ENCODE assay signal across 9 cellular contexts in the genomic region with DNA sequence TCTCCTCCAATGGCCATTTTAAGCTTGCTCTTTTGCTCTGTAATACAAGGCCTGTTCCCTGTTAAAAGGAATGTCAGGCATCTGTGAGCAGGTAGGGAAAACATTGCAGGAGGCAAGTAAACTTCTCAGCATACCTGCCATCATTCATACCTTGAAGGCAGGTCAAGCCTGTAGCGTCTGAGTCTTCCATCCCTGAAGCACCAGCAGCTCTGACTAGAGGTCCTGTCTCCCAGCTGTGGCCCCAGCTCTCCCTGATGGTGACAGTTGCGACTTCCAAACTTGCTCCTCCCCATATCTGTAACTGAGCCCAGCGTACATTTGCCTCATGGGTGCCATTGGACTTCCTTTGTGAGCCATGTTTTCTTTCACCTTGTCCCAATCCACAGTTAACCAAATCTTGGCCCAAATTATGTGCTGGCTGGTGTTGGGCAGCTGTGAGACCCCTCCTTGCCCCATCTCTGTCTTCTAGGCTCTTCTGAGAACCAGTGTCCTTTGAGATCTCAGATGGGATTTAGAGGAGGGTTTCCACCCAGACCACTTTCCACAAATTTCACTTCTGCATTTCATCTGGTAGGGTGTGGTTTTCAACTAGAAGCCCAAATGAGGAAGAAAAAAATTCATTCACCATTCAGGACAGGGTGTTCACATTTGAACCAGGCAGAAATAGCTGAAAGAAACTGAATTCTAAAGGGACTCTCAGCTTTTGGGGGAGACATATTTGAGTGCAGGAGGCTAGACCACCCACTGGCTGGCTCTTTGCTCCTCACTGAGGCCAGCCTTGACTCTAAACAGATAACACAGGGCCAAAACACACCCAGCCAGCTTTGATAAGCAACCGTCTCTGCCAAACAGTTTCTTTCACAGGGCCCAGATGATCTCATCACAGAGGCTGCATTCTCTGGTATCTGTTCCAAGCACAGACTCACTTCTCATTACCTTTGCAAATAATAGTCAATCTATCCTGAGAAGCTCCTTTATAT. TPM values are rescaled to one million over a fixed set of nuclear protein-coding genes. Genes with fewer than 3 reads are reported as not detected.
DNase-seq lines count a peak whose midpoint lies in the region; ATAC-seq and TF ChIP-seq lines count a peak whose summit lies in the region.
"Had no signal": no experiment of that assay in that cellular context is flagged by ENCODE, and none has a peak within 500 bp of the region (broad histone marks: within the 10 kb centered on the region; RNA-seq: fewer than 3 reads in every experiment).

No MANE protein-coding gene starts in this region.

- CTCF ChIA-PET in WTC11 (lab: Charles Lee): interaction anchor here (0.6 to 4.4 kb wide), 11 partner anchors 9 to 183 kb away, joined by 3 to 107 read pairs (median 10); a partner anchor contains a TSS

- H3K27me3 Mint-ChIP-seq in WTC11 (ENCODE audit: low read depth): no peaks in the 10 kb centered on the region
- no peaks in the 10 kb centered on the region for H3K27me3 Mint-ChIP-seq in naive B cell

- H3K27ac Mint-ChIP-seq in WTC11 (peak overlapping the region; percentile 55), naive B cell (peak overlapping the region; percentile 58 to 88 (median 75))

- DNase-seq in HUDEP-2 (lab: John Stamatoyannopoulos, UW; ENCODE audit: unreplicated experiment in 76 of 76) (peak in 75 of 76 experiments; percentile 12 to 92 (median 75)), WTC11 (ENCODE audit: low spot score) (no peak), naive B cell (peak; percentile 61), dedifferentiated amniotic fluid mesenchymal stem cell (ENCODE audit: extremely low spot score) (no peak), psoas muscle (no peak), H7 (no peak)
- no peak for DNase-seq in central memory CD4-positive, alpha-beta T cell

- intact Hi-C loops in psoas muscle (cut with DNase I): loop anchor here (1.0 to 5.0 kb wide), 2 partner anchors 51 to 52 kb away; no protein-coding TSS in a partner anchor

- no peaks in the 10 kb centered on the region for H3K9me3 ChIP-seq in psoas muscle

- H3K36me3 ChIP-seq in psoas muscle (ENCODE audit: insufficient read depth in 1 of 2, low read depth in 1 of 2) (no peaks in the 10 kb centered on the region), H7 (replicated peaks; ENCODE audit: control insufficient read depth, insufficient read depth, low read length) (peaks cover 4% of the 10 kb centered on the region)

- H3K27ac ChIP-seq in psoas muscle: no peak overlapping the region
- H3K27ac ChIP-seq: epithelial cell of prostate had no signal

- H3K4me3 ChIP-seq in psoas muscle (no peak overlapping the region), H7 (ENCODE audit: insufficient read depth, low read depth, low read length) (no peak overlapping the region)

- 78 to 87% (median 85%) methylated on average over 4 of the region's 4 CpGs for WGBS in psoas muscle, 3 donors

- ATAC-seq in GM18502 (IDR thresholded peaks at IDR 0.05; ENCODE audit: poor library complexity, unreplicated experiment) (peak; percentile 65), WTC11 (no peak), naive B cell (ENCODE audit: low read depth in 2 of 2) (peak; percentile 92 to 93), psoas muscle (no peak)

- no peak for TF ChIP-seq CTCF in WTC11 (IDR thresholded peaks at IDR 0.05)
- no peak for TF ChIP-seq CTCF in psoas muscle (IDR thresholded peaks at IDR 0.05)

- POLR2A ChIA-PET in WTC11 (lab: Charles Lee): interaction anchor here (0.6 to 3.0 kb wide), 5 partner anchors 8 to 514 kb away, joined by 3 to 31 read pairs (median 6); a partner anchor contains a TSS

- H3K36me3 Mint-ChIP-seq in WTC11 (peaks cover 23% of the 10 kb centered on the region), naive B cell (no peaks in the 10 kb centered on the region)

- H3K4me1 Mint-ChIP-seq in WTC11 (peaks cover 62% of the 10 kb centered on the region), naive B cell (peaks cover 26 to 36% (median 33%) of the 10 kb centered on the region in 3 donors)

- no peaks in the 10 kb centered on the region for H3K4me1 ChIP-seq in psoas muscle

- no peak overlapping the region for H3K4me3 Mint-ChIP-seq in WTC11
- H3K4me3 Mint-ChIP-seq in naive B cell: peak overlapping the region in 7 of 8 donors; percentile 48 to 88 (median 74)

- peaks cover 7% of the 10 kb centered on the region for H3K9me3 Mint-ChIP-seq in WTC11
- H3K9me3 Mint-ChIP-seq in naive B cell: peaks cover 0 to 4% (median 0%) of the 10 kb centered on the region in 7 donors

- H3K27me3 ChIP-seq in psoas muscle (ENCODE audit: insufficient read depth in 3 of 3, low read length in 2 of 3): no peaks in the 10 kb centered on the region
- no peaks in the 10 kb centered on the region for H3K27me3 ChIP-seq in H7 (ENCODE audit: control insufficient read depth, insufficient read depth, low read length)

TF ChIP-seq in WTC11, 78 proteins besides CTCF, POLR2A, EP300 and RAD21 (continues in another document):
- no peak for TF ChIP-seq SMAD4 (CRISPR knock-in tag; IDR thresholded peaks at IDR 0.05)
- no peak for TF ChIP-seq ZNF121 (CRISPR knock-in tag; IDR thresholded peaks at IDR 0.05)
- TF ChIP-seq, protein P1, sequence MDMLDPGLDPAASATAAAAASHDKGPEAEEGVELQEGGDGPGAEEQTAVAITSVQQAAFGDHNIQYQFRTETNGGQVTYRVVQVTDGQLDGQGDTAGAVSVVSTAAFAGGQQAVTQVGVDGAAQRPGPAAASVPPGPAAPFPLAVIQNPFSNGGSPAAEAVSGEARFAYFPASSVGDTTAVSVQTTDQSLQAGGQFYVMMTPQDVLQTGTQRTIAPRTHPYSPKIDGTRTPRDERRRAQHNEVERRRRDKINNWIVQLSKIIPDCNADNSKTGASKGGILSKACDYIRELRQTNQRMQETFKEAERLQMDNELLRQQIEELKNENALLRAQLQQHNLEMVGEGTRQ (CRISPR knock-in tag; IDR thresholded peaks at IDR 0.05): no peak
- no peak for TF ChIP-seq ZBTB21 (CRISPR knock-in tag; IDR thresholded peaks at IDR 0.05; ENCODE audit: borderline replicate concordance)
- TF ChIP-seq, protein P2, sequence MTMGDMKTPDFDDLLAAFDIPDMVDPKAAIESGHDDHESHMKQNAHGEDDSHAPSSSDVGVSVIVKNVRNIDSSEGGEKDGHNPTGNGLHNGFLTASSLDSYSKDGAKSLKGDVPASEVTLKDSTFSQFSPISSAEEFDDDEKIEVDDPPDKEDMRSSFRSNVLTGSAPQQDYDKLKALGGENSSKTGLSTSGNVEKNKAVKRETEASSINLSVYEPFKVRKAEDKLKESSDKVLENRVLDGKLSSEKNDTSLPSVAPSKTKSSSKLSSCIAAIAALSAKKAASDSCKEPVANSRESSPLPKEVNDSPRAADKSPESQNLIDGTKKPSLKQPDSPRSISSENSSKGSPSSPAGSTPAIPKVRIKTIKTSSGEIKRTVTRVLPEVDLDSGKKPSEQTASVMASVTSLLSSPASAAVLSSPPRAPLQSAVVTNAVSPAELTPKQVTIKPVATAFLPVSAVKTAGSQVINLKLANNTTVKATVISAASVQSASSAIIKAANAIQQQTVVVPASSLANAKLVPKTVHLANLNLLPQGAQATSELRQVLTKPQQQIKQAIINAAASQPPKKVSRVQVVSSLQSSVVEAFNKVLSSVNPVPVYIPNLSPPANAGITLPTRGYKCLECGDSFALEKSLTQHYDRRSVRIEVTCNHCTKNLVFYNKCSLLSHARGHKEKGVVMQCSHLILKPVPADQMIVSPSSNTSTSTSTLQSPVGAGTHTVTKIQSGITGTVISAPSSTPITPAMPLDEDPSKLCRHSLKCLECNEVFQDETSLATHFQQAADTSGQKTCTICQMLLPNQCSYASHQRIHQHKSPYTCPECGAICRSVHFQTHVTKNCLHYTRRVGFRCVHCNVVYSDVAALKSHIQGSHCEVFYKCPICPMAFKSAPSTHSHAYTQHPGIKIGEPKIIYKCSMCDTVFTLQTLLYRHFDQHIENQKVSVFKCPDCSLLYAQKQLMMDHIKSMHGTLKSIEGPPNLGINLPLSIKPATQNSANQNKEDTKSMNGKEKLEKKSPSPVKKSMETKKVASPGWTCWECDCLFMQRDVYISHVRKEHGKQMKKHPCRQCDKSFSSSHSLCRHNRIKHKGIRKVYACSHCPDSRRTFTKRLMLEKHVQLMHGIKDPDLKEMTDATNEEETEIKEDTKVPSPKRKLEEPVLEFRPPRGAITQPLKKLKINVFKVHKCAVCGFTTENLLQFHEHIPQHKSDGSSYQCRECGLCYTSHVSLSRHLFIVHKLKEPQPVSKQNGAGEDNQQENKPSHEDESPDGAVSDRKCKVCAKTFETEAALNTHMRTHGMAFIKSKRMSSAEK (CRISPR knock-in tag; IDR thresholded peaks at IDR 0.05; ENCODE audit: borderline replicate concordance): no peak
- TF ChIP-seq ZNF232 (CRISPR knock-in tag; IDR thresholded peaks at IDR 0.05): no peak
- TF ChIP-seq ELF4 (CRISPR knock-in tag; IDR thresholded peaks at IDR 0.05; ENCODE audit: low read depth): no peak
- TF ChIP-seq, protein P3, sequence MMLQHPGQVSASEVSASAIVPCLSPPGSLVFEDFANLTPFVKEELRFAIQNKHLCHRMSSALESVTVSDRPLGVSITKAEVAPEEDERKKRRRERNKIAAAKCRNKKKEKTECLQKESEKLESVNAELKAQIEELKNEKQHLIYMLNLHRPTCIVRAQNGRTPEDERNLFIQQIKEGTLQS (CRISPR knock-in tag; conservative IDR thresholded peaks at IDR 0.05): no peak
- no peak for TF ChIP-seq TEAD4 (CRISPR knock-in tag; IDR thresholded peaks at IDR 0.05)
- TF ChIP-seq, protein P4, sequence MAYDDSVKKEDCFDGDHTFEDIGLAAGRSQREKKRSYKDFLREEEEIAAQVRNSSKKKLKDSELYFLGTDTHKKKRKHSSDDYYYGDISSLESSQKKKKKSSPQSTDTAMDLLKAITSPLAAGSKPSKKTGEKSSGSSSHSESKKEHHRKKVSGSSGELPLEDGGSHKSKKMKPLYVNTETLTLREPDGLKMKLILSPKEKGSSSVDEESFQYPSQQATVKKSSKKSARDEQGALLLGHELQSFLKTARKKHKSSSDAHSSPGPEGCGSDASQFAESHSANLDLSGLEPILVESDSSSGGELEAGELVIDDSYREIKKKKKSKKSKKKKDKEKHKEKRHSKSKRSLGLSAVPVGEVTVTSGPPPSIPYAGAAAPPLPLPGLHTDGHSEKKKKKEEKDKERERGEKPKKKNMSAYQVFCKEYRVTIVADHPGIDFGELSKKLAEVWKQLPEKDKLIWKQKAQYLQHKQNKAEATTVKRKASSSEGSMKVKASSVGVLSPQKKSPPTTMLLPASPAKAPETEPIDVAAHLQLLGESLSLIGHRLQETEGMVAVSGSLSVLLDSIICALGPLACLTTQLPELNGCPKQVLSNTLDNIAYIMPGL (CRISPR knock-in tag; IDR thresholded peaks at IDR 0.05): no peak
- TF ChIP-seq SP1 (CRISPR knock-in tag; conservative IDR thresholded peaks at IDR 0.05): no peak
- no peak for TF ChIP-seq GABPB1 (CRISPR knock-in tag; IDR thresholded peaks at IDR 0.05)

RNA-seq across cellular contexts. Expression of a gene that starts 32.6 kb away (rescaled TPM):
- total RNA-seq in WTC11 (2021) (214 to 229 TPM (median 227 TPM) in 3 replicates), psoas muscle (under 1 TPM in 1 of 4 donors, not detected in 3; 0.46 TPM)
- polyA plus RNA-seq in naive B cell (ENCODE audit: low read depth in 6 of 6) (not detected), psoas muscle (under 1 TPM; 0.08 to 0.48 (median 0.20) TPM)
- total RNA-seq in H7 (2014; rRNA removed; shearing (Covaris generic)): 43.1 and 74.9 TPM in 2 replicates

Comparison
In these comparisons a context has a peak if more than half of its experiments do, and no peak if none do; other contexts are left out.
1. ATAC-seq: peak in GM18502 (single experiment) and naive B cell (2 of 2); none in WTC11 (single experiment) and psoas muscle (0 of 4).
2. DNase-seq: peak in HUDEP-2 (75 of 76) and naive B cell (single experiment); none in WTC11 (single experiment), dedifferentiated amniotic fluid mesenchymal stem cell (single experiment), central memory CD4-positive, alpha-beta T cell (single experiment), psoas muscle (0 of 2) and H7 (single experiment).
3. RNA of a gene that starts 32.6 kb away (total RNA-seq): 214 to 229 TPM in WTC11 and 43.1 to 74.9 TPM in H7; 0.46 TPM in psoas muscle; every median in the first group is over 10 times any median in the second.